Comparison of ENCODE assay signal across 12 cellular contexts in genomic region chrX:30649859-30650258, GRCh38. TPM values are rescaled to one million over a fixed set of nuclear protein-coding genes. Genes with fewer than 3 reads are reported as not detected.
A peak's percentile ranks its signal among the peaks of the same experiment; 100 is the strongest.
DNase-seq lines count a peak whose midpoint lies in the region; ATAC-seq, FAIRE-seq and TF ChIP-seq lines count a peak whose summit lies in the region.
"Had no signal": no experiment of that assay in that cellular context is flagged by ENCODE, and none has a peak within 500 bp of the region (broad histone marks: within the 10 kb centered on the region; RNA-seq: fewer than 3 reads in every experiment).

No MANE protein-coding gene starts in this region.

- peak overlapping the region in 2 of 4 donors; percentile 47 to 68 for H3K4me3 Mint-ChIP-seq in CD4-positive, CD25-positive, alpha-beta regulatory T cell

- H3K4me1 Mint-ChIP-seq in CD4-positive, CD25-positive, alpha-beta regulatory T cell = peaks cover 10 to 23% (median 15%) of the 10 kb centered on the region in 4 donors

- no peak overlapping the region for H3K4me3 ChIP-seq in CD4-positive, CD25-positive, alpha-beta regulatory T cell (ENCODE audit: low read depth, low read length)
- no peak overlapping the region for H3K4me3 ChIP-seq in OCI-LY3 (ENCODE audit: low read length)
- H3K4me3 ChIP-seq: left ventricle myocardium inferior had no signal

- H2AFZ ChIP-seq in OCI-LY3 (ENCODE audit: low read depth, low read length) = peak overlapping the region; percentile 39

- DNase-seq in CD4-positive, CD25-positive, alpha-beta regulatory T cell = peak in 2 of 3 donors; percentile 30 to 66
- DNase-seq in epithelial cell of prostate (ENCODE audit: low read depth, low spot score) = no peak
- no peak for DNase-seq in HuH-7.5 (ENCODE audit: low spot score)
- no peak for DNase-seq in D721Med (ENCODE audit: insufficient read length, low spot score)
- DNase-seq in stimulated activated CD8-positive, alpha-beta memory T cell treated with anti-CD3 and anti-CD28 coated beads, Interleukin-4, amount 100 ng/mL, for 48 hours = no peak
- DNase-seq: cerebellar nuclear complex, foreskin melanocyte, left ventricle myocardium inferior, NCI-H187 had no signal

- peaks cover 12% of the 10 kb centered on the region for H3K4me1 ChIP-seq in CD4-positive, CD25-positive, alpha-beta regulatory T cell (ENCODE audit: control insufficient read depth, insufficient read depth, low read length, poor library complexity, severe bottlenecking)
- H3K4me1 ChIP-seq in OCI-LY3 (ENCODE audit: low read length) = peaks cover 28% of the 10 kb centered on the region

- peak overlapping the region; percentile 45 for H3K4me2 ChIP-seq in OCI-LY3 (ENCODE audit: low read length)

- H3K36me3 ChIP-seq in CD4-positive, CD25-positive, alpha-beta regulatory T cell (ENCODE audit: control insufficient read depth, insufficient read depth, low read length) = no peaks in the 10 kb centered on the region
- H3K36me3 ChIP-seq in OCI-LY3 (replicated peaks; ENCODE audit: low read depth, low read length) = no peaks in the 10 kb centered on the region
- H3K36me3 ChIP-seq: left ventricle myocardium inferior had no signal

- ATAC-seq in CD4-positive, CD25-positive, alpha-beta regulatory T cell (ENCODE audit: low read depth in 2 of 2) = peak; percentile 35 to 36
- ATAC-seq in GM18867 (IDR thresholded peaks at IDR 0.05; ENCODE audit: unreplicated experiment) (peak; percentile 17), HG03439 (IDR thresholded peaks at IDR 0.05; ENCODE audit: unreplicated experiment) (no peak)

- FAIRE-seq in D721Med (lab: Jason Lieb, UNC) = no peak

- peak overlapping the region in 2 of 3 donors; percentile 81 to 89 for H3K27ac Mint-ChIP-seq in CD4-positive, CD25-positive, alpha-beta regulatory T cell

- H3K9me3 ChIP-seq in CD4-positive, CD25-positive, alpha-beta regulatory T cell (ENCODE audit: control insufficient read depth in 2 of 2, low read length in 2 of 2) = no peaks in the 10 kb centered on the region
- H3K9me3 ChIP-seq in OCI-LY3 (ENCODE audit: insufficient read depth, low read length) = no peaks in the 10 kb centered on the region
- H3K9me3 ChIP-seq: left ventricle myocardium inferior had no signal

- H3K27me3 Mint-ChIP-seq in CD4-positive, CD25-positive, alpha-beta regulatory T cell = no peaks in the 10 kb centered on the region

- H3K36me3 Mint-ChIP-seq in CD4-positive, CD25-positive, alpha-beta regulatory T cell = no peaks in the 10 kb centered on the region

- no peak for TF ChIP-seq CTCF in OCI-LY3 (IDR thresholded peaks at IDR 0.05; ENCODE audit: low read depth, low read length)
- TF ChIP-seq CTCF in D721Med (IDR thresholded peaks at IDR 0.05; ENCODE audit: insufficient read depth, missing control alignments) = no peak

- H4K20me1 ChIP-seq in OCI-LY3 (ENCODE audit: insufficient read depth, low read length) = no peaks in the 10 kb centered on the region

- no peaks in the 10 kb centered on the region for H3K27me3 ChIP-seq in CD4-positive, CD25-positive, alpha-beta regulatory T cell (ENCODE audit: control insufficient read depth, insufficient read depth, low read length)
- no peaks in the 10 kb centered on the region for H3K27me3 ChIP-seq in OCI-LY3 (ENCODE audit: low read depth, low read length)

- no peaks in the 10 kb centered on the region for H3K9me3 Mint-ChIP-seq in CD4-positive, CD25-positive, alpha-beta regulatory T cell

- no peak overlapping the region for H3K9ac ChIP-seq in OCI-LY3 (ENCODE audit: low read length)

- H3K27ac ChIP-seq in CD4-positive, CD25-positive, alpha-beta regulatory T cell (ENCODE audit: insufficient read depth, low read length, poor library complexity, severe bottlenecking) = peak overlapping the region; percentile 76
- peak overlapping the region; percentile 39 for H3K27ac ChIP-seq in OCI-LY3 (ENCODE audit: low read length)
- H3K27ac ChIP-seq in epithelial cell of prostate = peak overlapping the region; percentile 49
- H3K27ac ChIP-seq: left ventricle myocardium inferior had no signal

- peaks cover 14% of the 10 kb centered on the region for H3K79me2 ChIP-seq in OCI-LY3 (ENCODE audit: low read length)

RNA-seq across cellular contexts. Expression of gene GK, which starts 3.4 kb away (rescaled TPM):
- 15.3 TPM for total RNA-seq in CD4-positive, CD25-positive, alpha-beta regulatory T cell
- 10 to 100 TPM; 13.7 to 22.3 (median 19.8) TPM for polyA plus RNA-seq in CD4-positive, CD25-positive, alpha-beta regulatory T cell

Comparison
In these comparisons a context has a peak if more than half of its experiments do, and no peak if none do; other contexts are left out.
1. DNase-seq: peak in CD4-positive, CD25-positive, alpha-beta regulatory T cell (2 of 3); none in epithelial cell of prostate (single experiment), HuH-7.5 (single experiment), D721Med (single experiment) and stimulated activated CD8-positive, alpha-beta memory T cell treated with anti-CD3 and anti-CD28 coated beads, Interleukin-4, amount 100 ng/mL, for 48 hours (single experiment).
2. Peak in every context shown above with its lines, with median percentiles within 50 percentile points of each other: H3K27ac ChIP-seq.